In the genomic region with DNA sequence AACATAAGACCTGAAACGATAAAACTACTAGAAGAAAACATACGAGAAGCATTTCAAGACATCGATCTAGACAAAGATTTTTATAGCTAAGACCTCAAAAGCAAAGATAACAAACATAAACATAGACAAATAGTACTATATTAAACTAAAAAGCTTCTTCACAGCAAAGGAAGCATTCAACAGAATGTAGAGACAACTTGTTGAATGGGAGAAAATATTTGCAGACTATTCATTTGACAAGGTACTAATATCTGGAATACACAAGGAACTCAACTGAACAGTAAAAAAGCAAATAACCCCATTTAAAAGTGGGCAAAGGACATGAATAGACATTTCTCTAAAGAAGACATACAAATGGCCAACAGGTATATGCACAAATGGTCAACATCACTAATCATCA, we compare ENCODE assay signal across 25 cellular contexts.
"Had no signal": no experiment of that assay in that cellular context is flagged by ENCODE, and none has a peak within 500 bp of the region (broad histone marks: within the 10 kb centered on the region; RNA-seq: fewer than 3 reads in every experiment).

No MANE protein-coding gene starts in this region.

- H3K36me3 ChIP-seq: neural progenitor cell, pancreas, right lobe of liver, thoracic aorta, thyroid gland, upper lobe of left lung, vagina had no signal

- H3K4me2 ChIP-seq: neural progenitor cell had no signal

- FAIRE-seq: pancreas, urothelium cell line had no signal

- H3K27me3 ChIP-seq: neural progenitor cell, pancreas, right lobe of liver, sigmoid colon, stomach, thyroid gland, tibial nerve, upper lobe of left lung, vagina had no signal

- DNase-seq: naive thymus-derived CD4-positive, alpha-beta T cell; natural killer cell; nucleus accumbens; pancreas; posterior cingulate gyrus; psoas muscle; right cardiac atrium; right lobe of liver; sigmoid colon; stimulated activated CD4-positive, alpha-beta T cell treated with anti-CD3 and anti-CD28 coated beads, Interleukin-15, amount 100 ng/mL, for 24 hours; stimulated activated CD4-positive, alpha-beta T cell treated with anti-CD3 and anti-CD28 coated beads, Interleukin-2, amount 100 ng/mL, for 24 hours; stimulated activated CD4-positive, alpha-beta T cell treated with anti-CD3 and anti-CD28 coated beads, Interleukin-2, amount 100 ng/mL, for 48 hours; stimulated activated CD4-positive, alpha-beta T cell treated with anti-CD3 and anti-CD28 coated beads, Interleukin-4, amount 100 ng/mL, for 24 hours; stimulated activated naive B cell treated with anti-CD40 and anti-IgM and Interleukin-4, amounts not matched to agents 10 μg/mL and 1 μg/mL and 100 μg/mL, for 72 hours; stimulated activated naive CD4-positive, alpha-beta T cell treated with Interleukin-2 at 50 U/mL for 16 hours; stomach; thyroid gland; trophoblast cell; upper lobe of left lung had no signal

- H2AFZ ChIP-seq: neural progenitor cell had no signal

- H3K27ac ChIP-seq: neural progenitor cell, pancreas, psoas muscle, right lobe of liver, sigmoid colon, stomach, thoracic aorta, thyroid gland, tibial nerve, upper lobe of left lung, vagina had no signal

- ATAC-seq: naive thymus-derived CD4-positive, alpha-beta T cell; natural killer cell; pancreas; psoas muscle; right cardiac atrium; right lobe of liver; stimulated activated effector memory CD8-positive, alpha-beta T cell treated with anti-CD3 and anti-CD28 coated beads, Interleukin-12 subunit alpha, Interleukin-12 subunit beta, amount 100 ng/mL, for 72 hours; stimulated activated naive B cell treated with anti-CD40 and anti-IgM and Interleukin-4, amounts not matched to agents 10 μg/mL and 1 μg/mL and 100 μg/mL, for 72 hours had no signal

- H3K4me3 ChIP-seq: neural progenitor cell, pancreas, psoas muscle, right lobe of liver, sigmoid colon, stomach, thoracic aorta, thyroid gland, tibial nerve, upper lobe of left lung, vagina had no signal

- H3K9me3 ChIP-seq: pancreas, psoas muscle, right lobe of liver, sigmoid colon, stomach, thoracic aorta, thyroid gland, upper lobe of left lung, vagina had no signal

- H3K9ac ChIP-seq: neural progenitor cell had no signal

- H3K4me1 ChIP-seq: neural progenitor cell, pancreas, psoas muscle, sigmoid colon, tibial nerve, vagina had no signal
